Comparison of ENCODE assay signal across 19 cellular contexts in genomic region chr6:87919416-87919815, GRCh38.
"Had no signal": no experiment of that assay in that cellular context is flagged by ENCODE, and none has a peak within 500 bp of the region (broad histone marks: within the 10 kb centered on the region; RNA-seq: fewer than 3 reads in every experiment).

No MANE protein-coding gene starts in this region.

- H3K36me3 Mint-ChIP-seq: naive thymus-derived CD8-positive, alpha-beta T cell; stimulated activated effector memory CD8-positive, alpha-beta T cell treated with anti-CD3 and anti-CD28 coated beads, Interleukin-12 subunit alpha, Interleukin-12 subunit beta, amount 100 ng/mL, for 72 hours; type B pancreatic cell had no signal

- H3K4me3 Mint-ChIP-seq: naive thymus-derived CD8-positive, alpha-beta T cell; stimulated activated effector memory CD8-positive, alpha-beta T cell treated with anti-CD3 and anti-CD28 coated beads, Interleukin-12 subunit alpha, Interleukin-12 subunit beta, amount 100 ng/mL, for 72 hours; type B pancreatic cell had no signal

- DNase-seq: dorsolateral prefrontal cortex; effector CD4-positive, alpha-beta T cell; left ventricle myocardium superior; lower lobe of right lung; naive thymus-derived CD8-positive, alpha-beta T cell; occipital lobe; ovary; posterior cingulate gyrus; psoas muscle; right cardiac atrium; sigmoid colon; stimulated activated CD4-positive, alpha-beta T cell treated with anti-CD3 and anti-CD28 coated beads, Interleukin-2, amount 100 ng/mL, for 24 hours; stimulated activated CD4-positive, alpha-beta T cell treated with anti-CD3 and anti-CD28 coated beads, Interleukin-4, amount 100 ng/mL, for 24 hours; stimulated activated naive CD8-positive, alpha-beta T cell treated with anti-CD3 and anti-CD28 coated beads, Interleukin-15, Interleukin-2, amounts not matched to agents 100 U/mL and 50 U/mL, for 24 hours; substantia nigra; testis; tibial artery had no signal

- H3K4me3 ChIP-seq: dorsolateral prefrontal cortex, lower lobe of right lung, ovary, psoas muscle, sigmoid colon, testis, tibial artery had no signal

- H3K36me3 ChIP-seq: lower lobe of right lung, ovary, sigmoid colon, tibial artery had no signal

- H3K27me3 Mint-ChIP-seq: type B pancreatic cell had no signal

- H3K4me1 ChIP-seq: lower lobe of right lung, psoas muscle, sigmoid colon, testis, tibial artery had no signal

- H3K9me3 Mint-ChIP-seq: stimulated activated effector memory CD8-positive, alpha-beta T cell treated with anti-CD3 and anti-CD28 coated beads, Interleukin-12 subunit alpha, Interleukin-12 subunit beta, amount 100 ng/mL, for 72 hours; type B pancreatic cell had no signal

- H3K27ac ChIP-seq: dorsolateral prefrontal cortex, lower lobe of right lung, ovary, psoas muscle, sigmoid colon, testis, tibial artery had no signal

- H3K27me3 ChIP-seq: ovary, sigmoid colon, testis, tibial artery had no signal

- H3K9me3 ChIP-seq: lower lobe of right lung, ovary, psoas muscle, sigmoid colon, testis, tibial artery had no signal

- H3K27ac Mint-ChIP-seq: naive thymus-derived CD8-positive, alpha-beta T cell; stimulated activated effector memory CD8-positive, alpha-beta T cell treated with anti-CD3 and anti-CD28 coated beads, Interleukin-12 subunit alpha, Interleukin-12 subunit beta, amount 100 ng/mL, for 72 hours; type B pancreatic cell had no signal
